Comparison of ENCODE assay signal across 19 cellular contexts in the genomic region with DNA sequence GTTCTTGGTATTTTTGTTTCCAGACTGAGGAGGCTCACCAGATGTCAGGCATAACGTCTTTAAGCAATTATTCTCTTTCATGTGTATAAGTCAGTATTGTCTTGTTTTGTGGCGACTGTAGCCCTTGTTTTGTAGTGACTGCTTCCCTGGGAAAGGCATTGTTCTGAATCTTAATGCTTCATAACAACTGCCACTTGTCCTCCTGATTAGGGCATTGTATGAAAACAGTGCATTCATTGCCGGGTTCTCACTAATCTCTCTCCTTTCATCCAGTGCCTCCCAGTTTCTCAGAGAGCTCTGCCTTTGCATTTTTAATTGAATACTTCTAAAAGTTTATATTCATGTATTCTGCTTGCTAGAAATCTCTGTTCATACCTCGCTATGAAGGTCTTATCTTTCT.
DNase-seq lines count a peak whose midpoint lies in the region; ATAC-seq lines count a peak whose summit lies in the region.
"Had no signal": no experiment of that assay in that cellular context is flagged by ENCODE, and none has a peak within 500 bp of the region (broad histone marks: within the 10 kb centered on the region; RNA-seq: fewer than 3 reads in every experiment).

No MANE protein-coding gene starts in this region.

- in situ Hi-C loops in G401 (cut with HindIII; ENCODE audit: low sequenced_read_pairs) = no loop called here

- DNase-seq in DMS 273 (lab: John Stamatoyannopoulos, UW; ENCODE audit: unreplicated experiment) (peak; percentile 23), DMS 273 treated with DMSO at 0.1 percent for 48 hours (lab: John Stamatoyannopoulos, UW) (no peak), NCI-H69 (lab: John Stamatoyannopoulos, UW) (peak; percentile 8), inferior parietal cortex (ENCODE audit: extremely low spot score) (peak; percentile 27), pons (ENCODE audit: low spot score) (peak; percentile 93), G401 (ENCODE audit: low spot score) (no peak)
- DNase-seq: DMS153; GF-D8; GM23248; NCI-H1092 treated with DMSO at 0.1 percent for 48 hours; NCI-H2081 treated with DMSO at 0.1 percent for 48 hours; NCI-H226; NCI-H524 treated with DMSO at 0.1 percent for 48 hours; NK-92 treated with Interleukin-12 subunit alpha and Interleukin-12 subunit beta, amount 100 ng/mL, for 24 hours; SW 1271 had no signal

- ATAC-seq in HG02970 (IDR thresholded peaks at IDR 0.05; ENCODE audit: low FRiP score, unreplicated experiment) (no peak), HG03045 (IDR thresholded peaks at IDR 0.05; ENCODE audit: unreplicated experiment) (no peak)
- ATAC-seq: K562, Right ventricle myocardium inferior had no signal

Comparison
In these comparisons a context has a peak if more than half of its experiments do, and no peak if none do; other contexts are left out.
1. DNase-seq: peak in DMS 273 (single experiment), NCI-H69 (single experiment), inferior parietal cortex (single experiment) and pons (single experiment); none in DMS 273 treated with DMSO at 0.1 percent for 48 hours (single experiment) and G401 (single experiment).